Comparison of ENCODE assay signal across 29 cellular contexts in the genomic region with DNA sequence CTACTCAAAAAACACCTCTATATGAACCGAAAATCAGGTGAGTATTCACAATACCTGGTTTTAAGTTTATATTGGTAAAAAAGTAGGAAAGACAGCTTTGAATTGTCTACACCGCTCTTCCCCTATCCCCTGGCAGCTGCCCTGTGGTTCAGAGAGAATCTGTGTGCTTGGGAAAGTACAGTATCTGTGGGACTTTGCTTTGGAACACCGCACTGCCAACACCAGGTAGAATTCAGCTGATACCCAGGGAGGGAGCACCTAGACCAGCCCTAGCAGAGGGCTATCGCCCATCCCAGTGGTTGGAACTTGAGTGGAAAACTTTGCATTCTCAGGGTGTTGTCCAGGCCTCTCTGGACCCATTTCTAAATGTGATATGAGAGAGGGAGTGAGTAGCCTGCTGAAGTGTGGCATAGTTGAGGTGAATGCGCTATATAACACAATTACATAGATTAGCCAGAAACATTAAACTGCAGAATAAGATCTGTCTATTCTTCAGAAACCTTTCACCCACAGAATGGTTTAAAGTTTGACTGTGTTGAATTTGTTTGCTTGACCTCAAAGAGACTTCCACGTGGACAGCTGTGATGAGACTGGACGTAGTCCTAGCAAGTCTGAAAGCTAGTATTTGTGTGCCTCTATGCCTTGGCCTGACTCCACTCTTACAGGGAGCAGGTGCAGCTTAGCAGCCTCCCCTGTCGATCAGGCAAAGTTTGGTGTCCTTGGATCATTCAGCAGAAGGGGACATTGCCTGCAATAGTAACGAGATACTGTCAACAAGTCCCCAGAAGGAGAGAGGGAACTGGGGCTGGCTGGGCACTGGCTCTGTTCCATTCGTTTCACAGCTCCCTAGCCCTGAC.
"Had no signal": no experiment of that assay in that cellular context is flagged by ENCODE, and none has a peak within 500 bp of the region (broad histone marks: within the 10 kb centered on the region; RNA-seq: fewer than 3 reads in every experiment).

No MANE protein-coding gene starts in this region.

- H3K4me1 ChIP-seq: esophagus muscularis mucosa, foreskin keratinocyte, heart right ventricle, left ventricle myocardium inferior, sigmoid colon, tibial nerve had no signal

- H3K27me3 ChIP-seq: tibial nerve had no signal

- FAIRE-seq: bronchial epithelial cell, TTC549 had no signal

- ATAC-seq: activated naive CD4-positive, alpha-beta T cell treated with anti-CD3 and anti-CD28 coated beads, Interleukin-2, amount 50 U/mL, for 72 hours; heart right ventricle; mucosa of descending colon; stimulated activated naive B cell treated with anti-CD40 and anti-IgM and Interleukin-4, amounts not matched to agents 10 μg/mL and 1 μg/mL and 100 μg/mL, for 72 hours had no signal

- H3K4me3 ChIP-seq: esophagus muscularis mucosa, heart right ventricle, left ventricle myocardium inferior, mucosa of descending colon, sigmoid colon, tibial nerve had no signal

- H3K9me3 Mint-ChIP-seq: activated CD4-positive, alpha-beta memory T cell treated with anti-CD3 and anti-CD28 coated beads for 36 hours; activated naive CD4-positive, alpha-beta T cell treated with anti-CD3 and anti-CD28 coated beads, Interleukin-2, amount 50 U/mL, for 72 hours; central memory CD8-positive, alpha-beta T cell; dendritic cell treated with granulocyte-macrophage colony-stimulating factor and Interleukin-4, amounts not matched to agents 40 ng/mL and 50 ng/mL, for 4 days; nephron progenitor cell; T-helper 1 cell treated with Interleukin-12 subunit alpha and Interleukin-12 subunit beta and Interleukin-4 antibody, amounts not matched to agents 30 μg/mL and 1 μg/mL, for 36 hours had no signal

- H3K36me3 ChIP-seq: esophagus muscularis mucosa, heart right ventricle, left ventricle myocardium inferior, neutrophil, sigmoid colon, tibial nerve had no signal

- H3K36me3 Mint-ChIP-seq: activated CD4-positive, alpha-beta memory T cell treated with anti-CD3 and anti-CD28 coated beads for 36 hours; activated naive CD4-positive, alpha-beta T cell treated with anti-CD3 and anti-CD28 coated beads, Interleukin-2, amount 50 U/mL, for 72 hours; naive B cell; stimulated activated naive B cell treated with anti-CD40 and anti-IgM and Interleukin-4, amounts not matched to agents 10 μg/mL and 1 μg/mL and 100 μg/mL, for 72 hours had no signal

- H3K9me3 ChIP-seq: esophagus muscularis mucosa, left ventricle myocardium inferior, mucosa of descending colon, neutrophil, sigmoid colon, tibial nerve had no signal

- H3K4me1 Mint-ChIP-seq: central memory CD8-positive, alpha-beta T cell; naive B cell; nephron progenitor cell; stimulated activated naive B cell treated with anti-CD40 and anti-IgM and Interleukin-4, amounts not matched to agents 10 μg/mL and 1 μg/mL and 100 μg/mL, for 72 hours had no signal

- H3K4me3 Mint-ChIP-seq: activated CD4-positive, alpha-beta memory T cell treated with anti-CD3 and anti-CD28 coated beads for 36 hours; central memory CD8-positive, alpha-beta T cell; dendritic cell treated with granulocyte-macrophage colony-stimulating factor and Interleukin-4, amounts not matched to agents 40 ng/mL and 50 ng/mL, for 4 days; endodermal cell; nephron progenitor cell; stimulated activated naive B cell treated with anti-CD40 and anti-IgM and Interleukin-4, amounts not matched to agents 10 μg/mL and 1 μg/mL and 100 μg/mL, for 72 hours; T-helper 1 cell treated with Interleukin-12 subunit alpha and Interleukin-12 subunit beta and Interleukin-4 antibody, amounts not matched to agents 30 μg/mL and 1 μg/mL, for 36 hours had no signal

- DNase-seq: activated CD4-positive, alpha-beta memory T cell treated with anti-CD3 and anti-CD28 coated beads for 36 hours; activated CD4-positive, alpha-beta T cell treated with anti-CD3 and anti-CD28 coated beads for 4 hours; activated naive CD4-positive, alpha-beta T cell; activated T-cell treated with anti-CD3 and anti-CD28 coated beads, Interleukin-2, amount 50 U/mL, for 48 hours; endodermal cell; foreskin keratinocyte; heart right ventricle; kidney glomerular epithelial cell; left ventricle myocardium inferior; mucosa of descending colon; naive B cell; nephron progenitor cell; retina; sigmoid colon; stimulated activated CD4-positive, alpha-beta T cell treated with anti-CD3 and anti-CD28 coated beads, Interleukin-15, amount 100 ng/mL, for 24 hours; stimulated activated CD4-positive, alpha-beta T cell treated with anti-CD3 and anti-CD28 coated beads, Interleukin-2, amount 100 ng/mL, for 24 hours; stimulated activated naive B cell treated with anti-CD40 and anti-IgM and Interleukin-4, amounts not matched to agents 10 μg/mL and 1 μg/mL and 100 μg/mL, for 72 hours; T-helper 9 cell had no signal

- H3K27ac ChIP-seq: esophagus muscularis mucosa, foreskin keratinocyte, heart right ventricle, left ventricle myocardium inferior, neutrophil, sigmoid colon, tibial nerve, VCaP had no signal

- H3K27ac Mint-ChIP-seq: activated CD4-positive, alpha-beta memory T cell treated with anti-CD3 and anti-CD28 coated beads for 36 hours; dendritic cell treated with granulocyte-macrophage colony-stimulating factor and Interleukin-4, amounts not matched to agents 40 ng/mL and 50 ng/mL, for 4 days; endodermal cell; naive B cell; nephron progenitor cell; progenitor cell of endocrine pancreas; stimulated activated naive B cell treated with anti-CD40 and anti-IgM and Interleukin-4, amounts not matched to agents 10 μg/mL and 1 μg/mL and 100 μg/mL, for 72 hours; T-helper 1 cell treated with Interleukin-12 subunit alpha and Interleukin-12 subunit beta and Interleukin-4 antibody, amounts not matched to agents 30 μg/mL and 1 μg/mL, for 36 hours had no signal
